Comparison of ENCODE assay signal across 2 cellular contexts in the genomic region with DNA sequence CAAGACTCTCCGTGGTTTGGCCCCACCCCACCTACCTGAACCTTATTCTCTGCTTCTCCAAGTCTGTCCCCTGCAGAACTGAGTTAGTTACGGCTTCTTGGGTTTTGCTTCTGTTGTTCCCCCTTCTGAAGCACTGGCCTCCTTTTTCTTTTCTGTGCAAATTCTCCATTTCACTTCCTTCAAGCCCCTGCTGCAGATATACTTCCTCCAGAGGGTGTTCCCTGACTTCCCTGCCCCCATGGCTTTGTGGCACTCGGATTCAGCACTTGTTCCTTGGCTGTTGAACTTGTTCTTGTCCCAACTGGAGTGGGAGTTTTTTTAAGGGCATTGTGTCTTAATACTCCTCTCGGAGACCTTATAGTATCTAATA.
A peak's percentile ranks its signal among the peaks of the same experiment; 100 is the strongest.
TF ChIP-seq lines count a peak whose summit lies in the region.

No MANE protein-coding gene starts in this region.

TF ChIP-seq in A549, 52 proteins besides CTCF, POLR2A, EP300 and RAD21:
- TF ChIP-seq CHD4 (IDR thresholded peaks at IDR 0.05; ENCODE audit: borderline replicate concordance) (no peak), ESRRA (IDR thresholded peaks at IDR 0.05; ENCODE audit: borderline replicate concordance, low read length) (no peak), ZSCAN20 (CRISPR knock-in tag; IDR thresholded peaks at IDR 0.05) (no peak), RFX5 (IDR thresholded peaks at IDR 0.05) (no peak), TP53 (CRISPR knock-in tag; IDR thresholded peaks at IDR 0.05) (no peak), NFE2L2 (conservative IDR thresholded peaks at IDR 0.05; ENCODE audit: low read length) (no peak)
- TF ChIP-seq, protein P1, sequence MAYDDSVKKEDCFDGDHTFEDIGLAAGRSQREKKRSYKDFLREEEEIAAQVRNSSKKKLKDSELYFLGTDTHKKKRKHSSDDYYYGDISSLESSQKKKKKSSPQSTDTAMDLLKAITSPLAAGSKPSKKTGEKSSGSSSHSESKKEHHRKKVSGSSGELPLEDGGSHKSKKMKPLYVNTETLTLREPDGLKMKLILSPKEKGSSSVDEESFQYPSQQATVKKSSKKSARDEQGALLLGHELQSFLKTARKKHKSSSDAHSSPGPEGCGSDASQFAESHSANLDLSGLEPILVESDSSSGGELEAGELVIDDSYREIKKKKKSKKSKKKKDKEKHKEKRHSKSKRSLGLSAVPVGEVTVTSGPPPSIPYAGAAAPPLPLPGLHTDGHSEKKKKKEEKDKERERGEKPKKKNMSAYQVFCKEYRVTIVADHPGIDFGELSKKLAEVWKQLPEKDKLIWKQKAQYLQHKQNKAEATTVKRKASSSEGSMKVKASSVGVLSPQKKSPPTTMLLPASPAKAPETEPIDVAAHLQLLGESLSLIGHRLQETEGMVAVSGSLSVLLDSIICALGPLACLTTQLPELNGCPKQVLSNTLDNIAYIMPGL (CRISPR knock-in tag; IDR thresholded peaks at IDR 0.05; ENCODE audit: borderline replicate concordance): no peak

TF ChIP-seq in K562, 482 proteins besides CTCF, POLR2A, EP300 and RAD21:
- TF ChIP-seq RBBP5 (IDR thresholded peaks at IDR 0.05; ENCODE audit: borderline replicate concordance, insufficient read depth, low read length, poor library complexity, severe bottlenecking) (peak; percentile 40), CBX2 (IDR thresholded peaks at IDR 0.05; ENCODE audit: insufficient read depth, low read length, poor library complexity, severe bottlenecking) (no peak), ZNF766 (CRISPR knock-in tag; conservative IDR thresholded peaks at IDR 0.05) (0 out of 2 replicates have a peak, but pooled peaks have one; percentile 13), ZNF384 (IDR thresholded peaks at IDR 0.05; ENCODE audit: low read depth, low read length) (0 out of 2 replicates have a peak, but pooled peaks have one; percentile 13), OTX1 (CRISPR knock-in tag; IDR thresholded peaks at IDR 0.05) (no peak), PRMT5 (CRISPR knock-in tag; IDR thresholded peaks at IDR 0.05) (no peak)
- TF ChIP-seq, protein P2, sequence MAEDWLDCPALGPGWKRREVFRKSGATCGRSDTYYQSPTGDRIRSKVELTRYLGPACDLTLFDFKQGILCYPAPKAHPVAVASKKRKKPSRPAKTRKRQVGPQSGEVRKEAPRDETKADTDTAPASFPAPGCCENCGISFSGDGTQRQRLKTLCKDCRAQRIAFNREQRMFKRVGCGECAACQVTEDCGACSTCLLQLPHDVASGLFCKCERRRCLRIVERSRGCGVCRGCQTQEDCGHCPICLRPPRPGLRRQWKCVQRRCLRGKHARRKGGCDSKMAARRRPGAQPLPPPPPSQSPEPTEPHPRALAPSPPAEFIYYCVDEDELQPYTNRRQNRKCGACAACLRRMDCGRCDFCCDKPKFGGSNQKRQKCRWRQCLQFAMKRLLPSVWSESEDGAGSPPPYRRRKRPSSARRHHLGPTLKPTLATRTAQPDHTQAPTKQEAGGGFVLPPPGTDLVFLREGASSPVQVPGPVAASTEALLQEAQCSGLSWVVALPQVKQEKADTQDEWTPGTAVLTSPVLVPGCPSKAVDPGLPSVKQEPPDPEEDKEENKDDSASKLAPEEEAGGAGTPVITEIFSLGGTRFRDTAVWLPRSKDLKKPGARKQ (CRISPR knock-in tag; IDR thresholded peaks at IDR 0.05): no peak
